In genomic region chr10:112858990-112859520, GRCh38 we compare ENCODE assay signal across 29 cellular contexts.
"Had no signal": no experiment of that assay in that cellular context is flagged by ENCODE, and none has a peak within 500 bp of the region (broad histone marks: within the 10 kb centered on the region; RNA-seq: fewer than 3 reads in every experiment).

No MANE protein-coding gene starts in this region.

- H3K4me3 ChIP-seq: cardiac muscle cell, Peyer's patch, SJSA1 had no signal

- DNase-seq: activated CD4-positive, alpha-beta T cell treated with anti-CD3 and anti-CD28 coated beads, Interleukin-2, amount 10 ng/mL, durations not matched to agents 24 days and 14 days; activated CD4-positive, alpha-beta T cell treated with anti-CD3 and anti-CD28 coated beads, Interleukin-2, amount 50 U/mL, for 4 hours; activated CD8-positive, alpha-beta T cell treated with anti-CD3 and anti-CD28 coated beads for 36 hours; activated effector memory CD4-positive, alpha-beta T cell treated with anti-CD3 and anti-CD28 coated beads, Interleukin-2, amount 50 U/mL, for 16 hours; activated naive CD4-positive, alpha-beta T cell; activated naive CD4-positive, alpha-beta T cell treated with anti-CD3 and anti-CD28 coated beads, Interleukin-2, amount 50 U/mL, for 16 hours; activated naive CD8-positive, alpha-beta T cell treated with anti-CD3 and anti-CD28 coated beads for 36 hours; activated T-cell treated with anti-CD3 and anti-CD28 coated beads, Interleukin-2, amount 50 U/mL, for 1 hour; activated T-cell treated with anti-CD3 and anti-CD28 coated beads, Interleukin-2, amount 50 U/mL, for 72 hours; amniotic stem cell; aorta; brain microvascular endothelial cell; NCI-H1048; NCI-H1105 treated with DMSO at 0.1 percent for 48 hours; NCI-H1436; NCI-H1694; NCI-H1930; NCI-H2081 treated with DMSO at 0.1 percent for 48 hours; NCI-H226; NCI-H524 treated with DMSO at 0.1 percent for 48 hours; NK-92 treated with Interleukin-12 subunit alpha and Interleukin-12 subunit beta, amount 100 ng/mL, for 24 hours; PC-3; Peyer's patch; RPMI8226; SHP77 treated with DMSO at 0.1 percent for 48 hours; SK-N-SH had no signal

- H3K27me3 ChIP-seq: brain microvascular endothelial cell, cardiac muscle cell, Peyer's patch, SJSA1 had no signal

- H3K9me3 ChIP-seq: SJSA1, SK-N-SH had no signal

- ATAC-seq: activated CD8-positive, alpha-beta T cell treated with anti-CD3 and anti-CD28 coated beads for 36 hours; activated T-cell treated with anti-CD3 and anti-CD28 coated beads, Interleukin-2, amount 50 U/mL, for 72 hours; activated T-helper 17 cell treated with anti-CD3 and anti-CD28 coated beads, Interleukin-2, amount 50 U/mL, for 72 hours; PC-3 had no signal

- H3K36me3 ChIP-seq: brain microvascular endothelial cell, cardiac muscle cell, Peyer's patch, SJSA1 had no signal
